In the genomic region with DNA sequence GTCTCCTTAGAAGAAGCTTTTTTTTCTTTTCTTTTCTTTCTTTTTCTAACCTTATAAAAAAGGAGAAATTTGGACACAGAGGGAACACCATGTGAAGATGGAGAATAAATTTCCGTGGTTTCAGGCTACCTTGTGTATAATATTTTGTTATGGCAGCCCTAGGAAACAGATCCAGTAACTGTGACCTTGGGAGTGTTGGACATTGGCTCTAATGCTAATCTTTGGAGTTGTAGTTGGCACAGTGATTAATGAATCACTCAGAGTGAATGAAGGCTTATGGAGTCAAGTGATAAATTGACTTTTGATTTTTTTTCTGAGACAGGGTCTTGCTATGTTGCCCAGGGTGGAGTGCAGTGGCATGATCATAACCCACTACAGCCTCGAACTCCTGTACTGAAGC, we compare ENCODE assay signal across 40 cellular contexts. TPM values are rescaled to one million over a fixed set of nuclear protein-coding genes. Genes with fewer than 3 reads are reported as not detected.
"Had no signal": no experiment of that assay in that cellular context is flagged by ENCODE, and none has a peak within 500 bp of the region (broad histone marks: within the 10 kb centered on the region; RNA-seq: fewer than 3 reads in every experiment).

No MANE protein-coding gene starts in this region.

- H3K27me3 ChIP-seq: cardiac muscle cell had no signal

- DNase-seq: activated B cell treated with CpG ODN at 0.5 μM for 24 hours; activated CD4-positive, alpha-beta memory T cell treated with anti-CD3 and anti-CD28 coated beads for 36 hours; activated CD4-positive, alpha-beta T cell treated with anti-CD3 and anti-CD28 coated beads for 4 hours; activated CD4-positive, alpha-beta T cell treated with anti-CD3 and anti-CD28 coated beads, Interleukin-2, amount 10 ng/mL, durations not matched to agents 24 days and 14 days; activated CD4-positive, alpha-beta T cell treated with anti-CD3 and anti-CD28 coated beads, Interleukin-2, amount 50 U/mL, for 1 hour; activated CD4-positive, alpha-beta T cell treated with anti-CD3 and anti-CD28 coated beads, Interleukin-2, amount 50 U/mL, for 4 hours; activated CD4-positive, CD25-positive, alpha-beta regulatory T cell treated with anti-CD3 and anti-CD28 coated beads, Interleukin-2, amount 50 U/mL, for 72 hours; activated CD8-positive, alpha-beta memory T cell treated with anti-CD3 and anti-CD28 coated beads, Interleukin-2, amount 50 U/mL, for 4 hours; activated CD8-positive, alpha-beta T cell treated with anti-CD3 and anti-CD28 coated beads for 36 hours; activated effector memory CD4-positive, alpha-beta T cell treated with anti-CD3 and anti-CD28 coated beads, Interleukin-2, amount 50 U/mL, for 16 hours; activated gamma-delta T cell treated with Interleukin-2 at 50 U/mL for 16 hours; activated naive CD4-positive, alpha-beta T cell; activated naive CD4-positive, alpha-beta T cell treated with anti-CD3 and anti-CD28 coated beads for 36 hours; activated naive CD4-positive, alpha-beta T cell treated with anti-CD3 and anti-CD28 coated beads, Interleukin-2, amount 50 U/mL, for 16 hours; activated naive CD8-positive, alpha-beta T cell treated with anti-CD3 and anti-CD28 coated beads for 36 hours; activated T-cell treated with anti-CD3 and anti-CD28 coated beads for 4 hours; activated T-cell treated with anti-CD3 and anti-CD28 coated beads, Interleukin-2, amount 50 U/mL, for 1 hour; activated T-cell treated with anti-CD3 and anti-CD28 coated beads, Interleukin-2, amount 50 U/mL, for 4 hours; activated T-cell treated with anti-CD3 and anti-CD28 coated beads, Interleukin-2, amount 50 U/mL, for 72 hours; adrenal gland; amniotic stem cell; aorta; caudate nucleus; cerebellar nuclear complex; T-cell; T-helper 17 cell had no signal

- H3K4me3 Mint-ChIP-seq: activated B cell treated with CpG ODN at 0.5 μM for 24 hours; activated CD4-positive, alpha-beta memory T cell treated with anti-CD3 and anti-CD28 coated beads for 36 hours; activated CD4-positive, alpha-beta T cell treated with anti-CD3 and anti-CD28 coated beads, Interleukin-2, amount 10 ng/mL, durations not matched to agents 24 days and 14 days; activated CD8-positive, alpha-beta T cell treated with anti-CD3 and anti-CD28 coated beads for 36 hours; activated naive CD4-positive, alpha-beta T cell treated with anti-CD3 and anti-CD28 coated beads for 36 hours; activated naive CD8-positive, alpha-beta T cell treated with anti-CD3 and anti-CD28 coated beads for 36 hours; activated T-cell treated with anti-CD3 and anti-CD28 coated beads, Interleukin-2, amount 50 U/mL, for 4 hours; activated T-cell treated with anti-CD3 and anti-CD28 coated beads, Interleukin-2, amount 50 U/mL, for 72 hours; activated T-helper 1 cell treated with anti-CD3 and anti-CD28 coated beads, Interleukin-12 subunit alpha, Interleukin-12 subunit beta, Interleukin-2, Interleukin-4 antibody, amounts not matched to agents 30 ng/mL and 10 ng/mL and 1 ng/mL, durations not matched to agents 14 hours and 24 hours and 36 hours; activated T-helper 17 cell treated with anti-CD3 and anti-CD28 coated beads, Interleukin-2, amount 50 U/mL, for 72 hours; brain; central memory CD8-positive, alpha-beta T cell; T-cell; T-helper 17 cell had no signal

- ATAC-seq: activated CD8-positive, alpha-beta T cell treated with anti-CD3 and anti-CD28 coated beads for 36 hours; activated naive CD4-positive, alpha-beta T cell treated with anti-CD3 and anti-CD28 coated beads, Interleukin-2, amount 50 U/mL, for 72 hours; activated T-cell treated with anti-CD3 and anti-CD28 coated beads, Interleukin-2, amount 50 U/mL, for 4 hours; activated T-cell treated with anti-CD3 and anti-CD28 coated beads, Interleukin-2, amount 50 U/mL, for 72 hours; activated T-helper 17 cell treated with anti-CD3 and anti-CD28 coated beads, Interleukin-2, amount 50 U/mL, for 72 hours; T-cell; T-helper 17 cell had no signal

- H3K27ac Mint-ChIP-seq: activated B cell treated with CpG ODN at 0.5 μM for 24 hours; activated CD4-positive, alpha-beta memory T cell treated with anti-CD3 and anti-CD28 coated beads for 36 hours; activated CD4-positive, alpha-beta T cell treated with anti-CD3 and anti-CD28 coated beads, Interleukin-2, amount 10 ng/mL, durations not matched to agents 24 days and 14 days; activated CD8-positive, alpha-beta T cell treated with anti-CD3 and anti-CD28 coated beads for 36 hours; activated naive CD4-positive, alpha-beta T cell treated with anti-CD3 and anti-CD28 coated beads for 36 hours; activated naive CD4-positive, alpha-beta T cell treated with anti-CD3 and anti-CD28 coated beads, Interleukin-2, amount 50 U/mL, for 72 hours; activated naive CD8-positive, alpha-beta T cell treated with anti-CD3 and anti-CD28 coated beads for 36 hours; activated T-cell treated with anti-CD3 and anti-CD28 coated beads, Interleukin-2, amount 50 U/mL, for 72 hours; activated T-helper 1 cell treated with anti-CD3 and anti-CD28 coated beads, Interleukin-12 subunit alpha, Interleukin-12 subunit beta, Interleukin-2, Interleukin-4 antibody, amounts not matched to agents 30 ng/mL and 10 ng/mL and 1 ng/mL, durations not matched to agents 14 hours and 24 hours and 36 hours; activated T-helper 17 cell treated with anti-CD3 and anti-CD28 coated beads, Interleukin-2, amount 50 U/mL, for 72 hours; brain; T-cell; T-helper 17 cell had no signal

- H3K27me3 Mint-ChIP-seq: activated naive CD8-positive, alpha-beta T cell treated with anti-CD3 and anti-CD28 coated beads for 36 hours had no signal

- H3K36me3 Mint-ChIP-seq: activated CD4-positive, alpha-beta memory T cell treated with anti-CD3 and anti-CD28 coated beads for 36 hours; activated naive CD4-positive, alpha-beta T cell treated with anti-CD3 and anti-CD28 coated beads, Interleukin-2, amount 50 U/mL, for 72 hours; activated naive CD8-positive, alpha-beta T cell treated with anti-CD3 and anti-CD28 coated beads for 36 hours; brain; T-cell had no signal

- H3K36me3 ChIP-seq: adrenal gland, cardiac muscle cell had no signal

- H3K9me3 Mint-ChIP-seq: activated B cell treated with CpG ODN at 0.5 μM for 24 hours; activated CD4-positive, alpha-beta memory T cell treated with anti-CD3 and anti-CD28 coated beads for 36 hours; activated CD4-positive, alpha-beta T cell treated with anti-CD3 and anti-CD28 coated beads, Interleukin-2, amount 10 ng/mL, durations not matched to agents 24 days and 14 days; activated CD8-positive, alpha-beta T cell treated with anti-CD3 and anti-CD28 coated beads for 36 hours; activated naive CD4-positive, alpha-beta T cell treated with anti-CD3 and anti-CD28 coated beads for 36 hours; activated naive CD4-positive, alpha-beta T cell treated with anti-CD3 and anti-CD28 coated beads, Interleukin-2, amount 50 U/mL, for 72 hours; activated naive CD8-positive, alpha-beta T cell treated with anti-CD3 and anti-CD28 coated beads for 36 hours; activated T-cell treated with anti-CD3 and anti-CD28 coated beads, Interleukin-2, amount 50 U/mL, for 4 hours; activated T-helper 1 cell treated with anti-CD3 and anti-CD28 coated beads, Interleukin-12 subunit alpha, Interleukin-12 subunit beta, Interleukin-2, Interleukin-4 antibody, amounts not matched to agents 30 ng/mL and 10 ng/mL and 1 ng/mL, durations not matched to agents 14 hours and 24 hours and 36 hours; activated T-helper 17 cell treated with anti-CD3 and anti-CD28 coated beads, Interleukin-2, amount 50 U/mL, for 72 hours; brain; central memory CD8-positive, alpha-beta T cell; T-cell had no signal

- H3K9me3 ChIP-seq: adrenal gland had no signal

- H3K4me3 ChIP-seq: adrenal gland, cardiac muscle cell had no signal

- H3K4me1 ChIP-seq: adrenal gland had no signal

- H3K4me1 Mint-ChIP-seq: activated B cell treated with CpG ODN at 0.5 μM for 24 hours; activated CD4-positive, alpha-beta T cell treated with anti-CD3 and anti-CD28 coated beads, Interleukin-2, amount 10 ng/mL, durations not matched to agents 24 days and 14 days; activated naive CD8-positive, alpha-beta T cell treated with anti-CD3 and anti-CD28 coated beads for 36 hours; brain; central memory CD8-positive, alpha-beta T cell; T-cell had no signal

- FAIRE-seq: astrocyte, bronchial epithelial cell, TTC549 had no signal

- H3K27ac ChIP-seq: adrenal gland, cardiac muscle cell, VCaP had no signal

RNA-seq across cellular contexts. Expression of gene PHOX2A, which starts 15.5 kb away (rescaled TPM):
- total RNA-seq: activated B cell treated with CpG ODN at 0.5 μM for 24 hours; activated CD4-positive, alpha-beta memory T cell treated with anti-CD3 and anti-CD28 coated beads for 36 hours; activated CD4-positive, alpha-beta T cell treated with anti-CD3 and anti-CD28 coated beads, Interleukin-2, amount 10 ng/mL, durations not matched to agents 24 days and 14 days; activated CD8-positive, alpha-beta memory T cell treated with anti-CD3 and anti-CD28 coated beads for 36 hours; activated CD8-positive, alpha-beta T cell treated with anti-CD3 and anti-CD28 coated beads for 36 hours; activated naive CD4-positive, alpha-beta T cell treated with anti-CD3 and anti-CD28 coated beads for 36 hours; activated naive CD4-positive, alpha-beta T cell treated with anti-CD3 and anti-CD28 coated beads, Interleukin-2, amount 50 U/mL, for 72 hours; activated naive CD8-positive, alpha-beta T cell treated with anti-CD3 and anti-CD28 coated beads for 36 hours; activated T-cell treated with anti-CD3 and anti-CD28 coated beads, Interleukin-2, amount 50 U/mL, for 4 hours; activated T-cell treated with anti-CD3 and anti-CD28 coated beads, Interleukin-2, amount 50 U/mL, for 72 hours; activated T-helper 1 cell treated with anti-CD3 and anti-CD28 coated beads, Interleukin-12 subunit alpha, Interleukin-12 subunit beta, Interleukin-2, Interleukin-4 antibody, amounts not matched to agents 30 ng/mL and 10 ng/mL and 1 ng/mL, durations not matched to agents 14 hours and 24 hours and 36 hours; activated T-helper 17 cell treated with anti-CD3 and anti-CD28 coated beads, Interleukin-2, amount 50 U/mL, for 72 hours; aorta; astrocyte; bronchial epithelial cell; chondrocyte; T-cell; T-helper 1 cell treated with Interleukin-12 subunit alpha and Interleukin-12 subunit beta and Interleukin-4 antibody, amounts not matched to agents 30 ng/mL and 1 ng/mL, for 36 hours; T-helper 17 cell; T-helper 2 cell treated with Interferon-gamma antibody and Interleukin-4, amounts not matched to agents 100 ng/mL and 5 ng/mL, for 36 hours had no signal
- polyA plus RNA-seq: aorta, cardiac muscle cell had no signal

RNA-seq across cellular contexts. Expression of gene FOLR2, which starts 42.9 kb away (rescaled TPM):
- total RNA-seq: activated CD4-positive, alpha-beta memory T cell treated with anti-CD3 and anti-CD28 coated beads for 36 hours; activated CD4-positive, alpha-beta T cell treated with anti-CD3 and anti-CD28 coated beads, Interleukin-2, amount 10 ng/mL, durations not matched to agents 24 days and 14 days; activated CD8-positive, alpha-beta memory T cell treated with anti-CD3 and anti-CD28 coated beads for 36 hours; activated CD8-positive, alpha-beta T cell treated with anti-CD3 and anti-CD28 coated beads for 36 hours; activated naive CD4-positive, alpha-beta T cell treated with anti-CD3 and anti-CD28 coated beads for 36 hours; activated naive CD4-positive, alpha-beta T cell treated with anti-CD3 and anti-CD28 coated beads, Interleukin-2, amount 50 U/mL, for 72 hours; activated naive CD8-positive, alpha-beta T cell treated with anti-CD3 and anti-CD28 coated beads for 36 hours; activated T-cell treated with anti-CD3 and anti-CD28 coated beads, Interleukin-2, amount 50 U/mL, for 4 hours; activated T-cell treated with anti-CD3 and anti-CD28 coated beads, Interleukin-2, amount 50 U/mL, for 72 hours; activated T-helper 1 cell treated with anti-CD3 and anti-CD28 coated beads, Interleukin-12 subunit alpha, Interleukin-12 subunit beta, Interleukin-2, Interleukin-4 antibody, amounts not matched to agents 30 ng/mL and 10 ng/mL and 1 ng/mL, durations not matched to agents 14 hours and 24 hours and 36 hours; activated T-helper 17 cell treated with anti-CD3 and anti-CD28 coated beads, Interleukin-2, amount 50 U/mL, for 72 hours; astrocyte; bronchial epithelial cell; cardiac muscle cell; chondrocyte; T-cell; T-helper 1 cell treated with Interleukin-12 subunit alpha and Interleukin-12 subunit beta and Interleukin-4 antibody, amounts not matched to agents 30 ng/mL and 1 ng/mL, for 36 hours; T-helper 17 cell; T-helper 2 cell treated with Interferon-gamma antibody and Interleukin-4, amounts not matched to agents 100 ng/mL and 5 ng/mL, for 36 hours had no signal
- polyA plus RNA-seq: cardiac muscle cell had no signal
